In the genomic region with DNA sequence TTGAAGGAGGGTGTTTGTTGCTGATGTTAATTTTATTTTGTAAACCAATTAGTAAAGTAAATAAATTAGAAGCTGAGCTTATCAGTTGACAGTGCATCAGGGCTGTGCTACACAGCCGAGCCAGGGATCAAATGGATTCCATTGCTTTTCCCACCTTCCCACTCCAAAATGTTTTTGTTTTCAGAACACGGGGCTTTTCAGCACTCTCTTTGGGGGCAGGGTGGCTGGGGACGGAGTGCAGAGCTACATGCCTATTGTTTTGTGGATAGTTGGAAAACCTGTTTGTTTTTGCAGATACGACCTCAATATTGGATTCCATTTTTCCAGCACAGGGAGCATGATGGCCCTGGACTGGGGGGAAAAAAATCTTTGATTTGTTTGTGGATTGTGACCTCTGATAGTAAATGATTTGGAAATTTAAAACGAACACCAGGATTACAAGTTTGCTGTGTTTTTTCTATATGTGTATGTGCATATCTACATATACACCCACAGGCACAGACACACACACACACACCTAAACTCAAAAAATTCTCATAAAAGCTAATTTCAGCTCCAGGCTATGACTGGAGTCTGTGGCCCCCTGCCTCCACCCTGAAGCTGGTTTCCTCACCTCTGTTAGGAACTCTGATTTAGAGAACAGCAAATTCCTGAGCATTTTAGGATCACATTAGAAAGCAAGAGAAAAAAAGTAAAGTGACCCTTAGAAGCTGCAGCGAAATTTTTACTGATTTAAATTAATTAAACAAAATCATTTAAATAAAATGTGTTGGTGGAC, we compare ENCODE assay signal across 22 cellular contexts.
"Had no signal": no experiment of that assay in that cellular context is flagged by ENCODE, and none has a peak within 500 bp of the region (broad histone marks: within the 10 kb centered on the region; RNA-seq: fewer than 3 reads in every experiment).

No MANE protein-coding gene starts in this region.

- H3K4me3 Mint-ChIP-seq: activated CD4-positive, alpha-beta T cell treated with anti-CD3 and anti-CD28 coated beads, Interleukin-2, amount 10 ng/mL, durations not matched to agents 24 days and 14 days; activated CD8-positive, alpha-beta T cell treated with anti-CD3 and anti-CD28 coated beads, Interleukin-2, amount 10 ng/mL, durations not matched to agents 7 days and 5 days; immature natural killer cell; naive B cell; stimulated activated naive B cell treated with anti-CD40 and anti-IgM and Interleukin-4, amounts not matched to agents 10 μg/mL and 1 μg/mL and 100 μg/mL, for 72 hours; T-cell had no signal

- H3K27me3 ChIP-seq: brain microvascular endothelial cell, thyroid gland had no signal

- FAIRE-seq: urothelium cell line had no signal

- H3K9me3 ChIP-seq: colonic mucosa, gastrocnemius medialis, mucosa of descending colon, sigmoid colon, thyroid gland had no signal

- H3K36me3 ChIP-seq: brain microvascular endothelial cell, colonic mucosa, gastrocnemius medialis, sigmoid colon, thyroid gland had no signal

- H3K27ac ChIP-seq: brain microvascular endothelial cell, colonic mucosa, gastrocnemius medialis, sigmoid colon, thyroid gland had no signal

- H3K4me3 ChIP-seq: colonic mucosa, gastrocnemius medialis, mucosa of descending colon, sigmoid colon, thyroid gland had no signal

- H3K4me1 Mint-ChIP-seq: activated CD4-positive, alpha-beta T cell treated with anti-CD3 and anti-CD28 coated beads, Interleukin-2, amount 10 ng/mL, durations not matched to agents 24 days and 14 days; immature natural killer cell; naive B cell; stimulated activated naive B cell treated with anti-CD40 and anti-IgM and Interleukin-4, amounts not matched to agents 10 μg/mL and 1 μg/mL and 100 μg/mL, for 72 hours; T-cell had no signal

- DNase-seq: activated CD4-positive, alpha-beta T cell treated with anti-CD3 and anti-CD28 coated beads, Interleukin-2, amount 10 ng/mL, durations not matched to agents 24 days and 14 days; activated CD8-positive, alpha-beta memory T cell treated with anti-CD3 and anti-CD28 coated beads, Interleukin-2, amount 50 U/mL, for 48 hours; activated CD8-positive, alpha-beta T cell treated with anti-CD3 and anti-CD28 coated beads, Interleukin-2, amount 10 ng/mL, durations not matched to agents 7 days and 5 days; activated effector memory CD4-positive, alpha-beta T cell treated with Interleukin-2 at 50 U/mL for 16 hours; activated naive CD4-positive, alpha-beta T cell treated with anti-CD3 and anti-CD28 coated beads, Interleukin-2, amount 50 U/mL, for 16 hours; activated T-cell treated with anti-CD3 and anti-CD28 coated beads, Interleukin-2, amount 50 U/mL, for 48 hours; aorta; brain microvascular endothelial cell; central memory CD4-positive, alpha-beta T cell; colonic mucosa; gastrocnemius medialis; immature natural killer cell; left ventricle myocardium superior; mucosa of descending colon; naive B cell; nucleus accumbens; sigmoid colon; stimulated activated naive B cell treated with anti-CD40 and anti-IgM and Interleukin-4, amounts not matched to agents 10 μg/mL and 1 μg/mL and 100 μg/mL, for 72 hours; T-cell; T-helper 9 cell; thyroid gland had no signal

- H3K36me3 Mint-ChIP-seq: immature natural killer cell; naive B cell; stimulated activated naive B cell treated with anti-CD40 and anti-IgM and Interleukin-4, amounts not matched to agents 10 μg/mL and 1 μg/mL and 100 μg/mL, for 72 hours; T-cell had no signal

- H3K9me3 Mint-ChIP-seq: activated CD4-positive, alpha-beta T cell treated with anti-CD3 and anti-CD28 coated beads, Interleukin-2, amount 10 ng/mL, durations not matched to agents 24 days and 14 days; stimulated activated naive B cell treated with anti-CD40 and anti-IgM and Interleukin-4, amounts not matched to agents 10 μg/mL and 1 μg/mL and 100 μg/mL, for 72 hours; T-cell had no signal

- H3K4me1 ChIP-seq: colonic mucosa, gastrocnemius medialis, sigmoid colon, thyroid gland had no signal

- H3K27ac Mint-ChIP-seq: activated CD4-positive, alpha-beta T cell treated with anti-CD3 and anti-CD28 coated beads, Interleukin-2, amount 10 ng/mL, durations not matched to agents 24 days and 14 days; activated CD8-positive, alpha-beta T cell treated with anti-CD3 and anti-CD28 coated beads, Interleukin-2, amount 10 ng/mL, durations not matched to agents 7 days and 5 days; immature natural killer cell; naive B cell; stimulated activated naive B cell treated with anti-CD40 and anti-IgM and Interleukin-4, amounts not matched to agents 10 μg/mL and 1 μg/mL and 100 μg/mL, for 72 hours; T-cell had no signal
